1 cellular context compared by ENCODE assay signal in the genomic region with DNA sequence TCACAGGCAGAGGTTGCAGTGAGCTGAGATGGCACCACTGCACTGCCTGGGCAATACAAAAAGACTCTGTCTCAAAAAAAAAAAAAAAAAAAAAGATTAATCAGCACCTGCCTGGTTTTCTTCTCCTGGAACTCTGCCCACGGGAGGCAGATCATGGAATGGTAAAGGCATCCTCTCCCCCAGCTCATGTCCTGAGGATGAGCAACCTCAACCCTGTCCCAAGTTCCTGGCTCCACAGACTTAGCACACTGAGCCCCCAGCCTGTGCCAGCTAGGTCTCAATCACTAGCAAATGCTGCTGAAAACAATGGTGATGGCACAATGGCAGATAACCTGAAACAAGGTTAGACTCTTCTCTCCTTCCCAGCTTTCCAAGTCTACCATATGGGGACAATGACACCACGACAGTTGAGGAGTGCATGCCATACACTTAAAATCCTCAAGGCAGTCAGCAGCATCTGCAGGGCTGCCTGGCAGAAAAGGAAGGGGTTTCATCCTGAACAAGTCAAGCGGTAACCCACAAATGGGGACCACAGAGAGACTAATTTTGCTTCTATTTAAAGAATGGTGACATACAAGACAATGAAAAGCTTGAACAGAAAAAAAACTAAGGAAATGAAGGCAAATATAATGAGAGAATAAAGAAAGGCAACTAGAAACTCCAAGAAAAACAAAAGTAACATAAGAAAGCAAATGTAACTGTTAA.
TF ChIP-seq lines count a peak whose summit lies in the region.

No MANE protein-coding gene starts in this region.

TF ChIP-seq in IMR-90, 13 proteins besides CTCF, POLR2A, EP300 and RAD21:
- TF ChIP-seq RCOR1 (IDR thresholded peaks at IDR 0.05; ENCODE audit: insufficient replicate concordance, low read length) (no peak), RFX5 (IDR thresholded peaks at IDR 0.05; ENCODE audit: low read depth, low read length) (no peak)
- TF ChIP-seq, protein P1, sequence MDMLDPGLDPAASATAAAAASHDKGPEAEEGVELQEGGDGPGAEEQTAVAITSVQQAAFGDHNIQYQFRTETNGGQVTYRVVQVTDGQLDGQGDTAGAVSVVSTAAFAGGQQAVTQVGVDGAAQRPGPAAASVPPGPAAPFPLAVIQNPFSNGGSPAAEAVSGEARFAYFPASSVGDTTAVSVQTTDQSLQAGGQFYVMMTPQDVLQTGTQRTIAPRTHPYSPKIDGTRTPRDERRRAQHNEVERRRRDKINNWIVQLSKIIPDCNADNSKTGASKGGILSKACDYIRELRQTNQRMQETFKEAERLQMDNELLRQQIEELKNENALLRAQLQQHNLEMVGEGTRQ (IDR thresholded peaks at IDR 0.05; ENCODE audit: low read depth, low read length): no peak
